ENCODE assay signal across 8 cellular contexts in the genomic region with DNA sequence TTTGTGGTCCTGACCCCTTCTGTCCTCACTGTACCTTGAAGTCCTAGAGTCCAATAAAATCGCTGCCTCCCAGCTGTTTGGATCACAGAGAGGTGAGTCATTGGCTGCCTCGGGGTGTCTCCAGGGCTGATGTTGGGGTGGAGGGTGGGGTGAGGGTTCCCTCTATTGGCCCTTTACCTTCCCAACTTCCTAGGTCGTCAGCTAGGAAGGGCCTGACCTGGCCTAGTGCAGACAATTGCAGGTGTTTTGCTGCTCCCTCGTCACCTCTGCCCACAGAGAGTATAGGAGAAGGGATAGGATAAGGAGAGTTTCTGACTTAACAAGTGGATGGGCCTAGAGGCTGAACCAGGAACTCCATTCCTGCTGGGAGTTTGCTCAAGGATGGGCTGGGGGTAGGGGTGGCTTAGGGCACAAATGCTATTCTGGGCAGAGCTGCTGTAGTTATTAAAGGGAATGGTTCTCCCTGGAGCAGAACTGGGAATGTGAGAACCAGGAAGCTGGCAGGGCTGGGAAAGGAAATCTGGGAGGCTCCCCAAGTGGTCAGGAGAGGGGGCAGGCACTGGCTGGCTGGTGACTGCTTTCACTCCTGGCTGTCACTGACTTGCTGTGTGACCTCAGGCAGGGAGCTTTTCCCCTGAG. TPM values are rescaled to one million over a fixed set of nuclear protein-coding genes. Genes with fewer than 3 reads are reported as not detected.
A peak's percentile ranks its signal among the peaks of the same experiment; 100 is the strongest.
DNase-seq lines count a peak whose midpoint lies in the region; ATAC-seq and TF ChIP-seq lines count a peak whose summit lies in the region.

No MANE protein-coding gene starts in this region.

- ATAC-seq in GM23338: peak; percentile 3
- ATAC-seq in WTC11: no peak
- no peak for ATAC-seq in GM21723 (IDR thresholded peaks at IDR 0.05; ENCODE audit: unreplicated experiment)
- ATAC-seq in GM19397 (IDR thresholded peaks at IDR 0.05; ENCODE audit: unreplicated experiment): no peak

- DNase-seq in BJ (ENCODE audit: low read depth) (no peak), GM23338 (ENCODE audit: low spot score) (peak; percentile 52), WTC11 (ENCODE audit: low spot score) (peak; percentile 30), foreskin melanocyte (peak; percentile 12), pons (ENCODE audit: low spot score) (peak; percentile 48), NCI-H2081 (lab: John Stamatoyannopoulos, UW) (no peak)

- POLR2A ChIA-PET in BJ (lab: Charles Lee) (interaction anchor here (0.6 kb wide), 1 partner anchor 22 kb away, joined by 10 read pairs; no protein-coding TSS in a partner anchor), WTC11 (lab: Charles Lee) (interaction anchor here (1.4 kb wide), 1 partner anchor 147 kb away, joined by 4 read pairs; a partner anchor contains a TSS)

- no peaks in the 10 kb centered on the region for H3K36me3 Mint-ChIP-seq in GM23338 (ENCODE audit: low read depth)
- no peaks in the 10 kb centered on the region for H3K36me3 Mint-ChIP-seq in WTC11

- H3K9me2 ChIP-seq in GM23338 (ENCODE audit: insufficient read depth): no peaks in the 10 kb centered on the region

- H3K27ac Mint-ChIP-seq in GM23338 (no peak overlapping the region), WTC11 (peak overlapping the region; percentile 87; the same call in 1 of the 2 replicates)

- peaks cover 14% of the 10 kb centered on the region; the same call in 1 of the 2 replicates for H3K4me1 ChIP-seq in GM23338 (ENCODE audit: insufficient read depth)

- no peak overlapping the region; the same call in 1 of the 2 replicates for H3K27ac ChIP-seq in GM23338 (ENCODE audit: low read depth)

- peak overlapping the region; percentile 99; the same call in 1 of the 2 replicates for H2AFZ ChIP-seq in GM23338

- peaks cover 20% of the 10 kb centered on the region; the same call in 1 of the 2 replicates for H3F3A ChIP-seq in GM23338 (replicated peaks; ENCODE audit: low read depth)

- H3K4me3 Mint-ChIP-seq in GM23338 (peak overlapping the region; percentile 87; the same call in 2 of the 3 replicates), WTC11 (peak overlapping the region; percentile 83)

- no peaks in the 10 kb centered on the region for H3K79me2 ChIP-seq in GM23338 (replicated peaks; ENCODE audit: insufficient read depth)

- H3K4me3 ChIP-seq in BJ (ENCODE audit: low read depth, low read length): no peak overlapping the region
- peak overlapping the region; percentile 97 for H3K4me3 ChIP-seq in GM23338

- no peaks in the 10 kb centered on the region for H3K27me3 ChIP-seq in BJ (ENCODE audit: control insufficient read depth, insufficient read depth, low read length)
- H3K27me3 ChIP-seq in GM23338 (ENCODE audit: insufficient read depth): peaks cover 27% of the 10 kb centered on the region

- H3K36me3 ChIP-seq in BJ (ENCODE audit: control insufficient read depth, insufficient read depth, low read length) (no peaks in the 10 kb centered on the region; the same call in 1 of the 2 replicates), GM23338 (ENCODE audit: insufficient read depth) (no peaks in the 10 kb centered on the region)

- CTCF ChIA-PET in BJ (lab: Yijun Ruan, JAX): interaction anchor here (0.7 to 3.4 kb wide), 7 partner anchors 61 to 393 kb away, joined by 3 to 14 read pairs (median 5); no protein-coding TSS in a partner anchor
- CTCF ChIA-PET in WTC11 (lab: Charles Lee): interaction anchor here (0.8 to 7.0 kb wide), 8 partner anchors 64 to 263 kb away, joined by 3 to 50 read pairs (median 3); no protein-coding TSS in a partner anchor

- H3K9me3 Mint-ChIP-seq in GM23338 (no peaks in the 10 kb centered on the region), WTC11 (no peaks in the 10 kb centered on the region)

- TF ChIP-seq CTCF in BJ (IDR thresholded peaks at IDR 0.05; ENCODE audit: insufficient read depth, low read depth, low read length) (0 out of 2 replicates have a peak, but pooled peaks have one; percentile 16), GM23338 (conservative IDR thresholded peaks at IDR 0.05; ENCODE audit: low read depth in 2 of 2) (peak; percentile 21 to 50; a peak in 3 of 4 replicates), WTC11 (IDR thresholded peaks at IDR 0.05) (no peak)

- H3K4me2 ChIP-seq in GM23338: peak overlapping the region; percentile 92

- H4K20me1 ChIP-seq in GM23338 (replicated peaks; ENCODE audit: insufficient read depth): 0 out of 2 replicates have a peak, but pooled peaks cover 4% of the 10 kb centered on the region

- H3K27me3 Mint-ChIP-seq in GM23338 (ENCODE audit: insufficient read depth, low read depth, poor library complexity): peaks cover 52% of the 10 kb centered on the region
- peaks cover 55% of the 10 kb centered on the region for H3K27me3 Mint-ChIP-seq in WTC11 (ENCODE audit: low read depth)

- H3K4me1 Mint-ChIP-seq in GM23338 (peaks cover 15% of the 10 kb centered on the region), WTC11 (peaks cover 21% of the 10 kb centered on the region)

TF ChIP-seq in GM23338, 12 proteins besides CTCF, POLR2A, EP300 and RAD21 (continues in another document):
- TF ChIP-seq NANOG (IDR thresholded peaks at IDR 0.05; ENCODE audit: borderline replicate concordance) (no peak), ZNF114 (CRISPR knock-in tag; IDR thresholded peaks at IDR 0.05) (no peak), EZH2 (IDR thresholded peaks at IDR 0.05; ENCODE audit: low read depth, unreplicated experiment) (no peak)

TF ChIP-seq in WTC11, 78 proteins besides CTCF, POLR2A, EP300 and RAD21 (continues in another document):
- TF ChIP-seq ZNF121 (CRISPR knock-in tag; IDR thresholded peaks at IDR 0.05) (no peak), SP1 (CRISPR knock-in tag; conservative IDR thresholded peaks at IDR 0.05) (no peak), NFATC4 (CRISPR knock-in tag; IDR thresholded peaks at IDR 0.05) (no peak), ETV6 (CRISPR knock-in tag; IDR thresholded peaks at IDR 0.05) (no peak), GABPB1 (CRISPR knock-in tag; IDR thresholded peaks at IDR 0.05) (no peak), NR3C1 (CRISPR knock-in tag; conservative IDR thresholded peaks at IDR 0.05; ENCODE audit: low read depth) (no peak)
- TF ChIP-seq, protein P1, sequence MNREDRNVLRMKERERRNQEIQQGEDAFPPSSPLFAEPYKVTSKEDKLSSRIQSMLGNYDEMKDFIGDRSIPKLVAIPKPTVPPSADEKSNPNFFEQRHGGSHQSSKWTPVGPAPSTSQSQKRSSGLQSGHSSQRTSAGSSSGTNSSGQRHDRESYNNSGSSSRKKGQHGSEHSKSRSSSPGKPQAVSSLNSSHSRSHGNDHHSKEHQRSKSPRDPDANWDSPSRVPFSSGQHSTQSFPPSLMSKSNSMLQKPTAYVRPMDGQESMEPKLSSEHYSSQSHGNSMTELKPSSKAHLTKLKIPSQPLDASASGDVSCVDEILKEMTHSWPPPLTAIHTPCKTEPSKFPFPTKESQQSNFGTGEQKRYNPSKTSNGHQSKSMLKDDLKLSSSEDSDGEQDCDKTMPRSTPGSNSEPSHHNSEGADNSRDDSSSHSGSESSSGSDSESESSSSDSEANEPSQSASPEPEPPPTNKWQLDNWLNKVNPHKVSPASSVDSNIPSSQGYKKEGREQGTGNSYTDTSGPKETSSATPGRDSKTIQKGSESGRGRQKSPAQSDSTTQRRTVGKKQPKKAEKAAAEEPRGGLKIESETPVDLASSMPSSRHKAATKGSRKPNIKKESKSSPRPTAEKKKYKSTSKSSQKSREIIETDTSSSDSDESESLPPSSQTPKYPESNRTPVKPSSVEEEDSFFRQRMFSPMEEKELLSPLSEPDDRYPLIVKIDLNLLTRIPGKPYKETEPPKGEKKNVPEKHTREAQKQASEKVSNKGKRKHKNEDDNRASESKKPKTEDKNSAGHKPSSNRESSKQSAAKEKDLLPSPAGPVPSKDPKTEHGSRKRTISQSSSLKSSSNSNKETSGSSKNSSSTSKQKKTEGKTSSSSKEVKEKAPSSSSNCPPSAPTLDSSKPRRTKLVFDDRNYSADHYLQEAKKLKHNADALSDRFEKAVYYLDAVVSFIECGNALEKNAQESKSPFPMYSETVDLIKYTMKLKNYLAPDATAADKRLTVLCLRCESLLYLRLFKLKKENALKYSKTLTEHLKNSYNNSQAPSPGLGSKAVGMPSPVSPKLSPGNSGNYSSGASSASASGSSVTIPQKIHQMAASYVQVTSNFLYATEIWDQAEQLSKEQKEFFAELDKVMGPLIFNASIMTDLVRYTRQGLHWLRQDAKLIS (CRISPR knock-in tag; IDR thresholded peaks at IDR 0.05; ENCODE audit: borderline replicate concordance): no peak
- TF ChIP-seq, protein P2, sequence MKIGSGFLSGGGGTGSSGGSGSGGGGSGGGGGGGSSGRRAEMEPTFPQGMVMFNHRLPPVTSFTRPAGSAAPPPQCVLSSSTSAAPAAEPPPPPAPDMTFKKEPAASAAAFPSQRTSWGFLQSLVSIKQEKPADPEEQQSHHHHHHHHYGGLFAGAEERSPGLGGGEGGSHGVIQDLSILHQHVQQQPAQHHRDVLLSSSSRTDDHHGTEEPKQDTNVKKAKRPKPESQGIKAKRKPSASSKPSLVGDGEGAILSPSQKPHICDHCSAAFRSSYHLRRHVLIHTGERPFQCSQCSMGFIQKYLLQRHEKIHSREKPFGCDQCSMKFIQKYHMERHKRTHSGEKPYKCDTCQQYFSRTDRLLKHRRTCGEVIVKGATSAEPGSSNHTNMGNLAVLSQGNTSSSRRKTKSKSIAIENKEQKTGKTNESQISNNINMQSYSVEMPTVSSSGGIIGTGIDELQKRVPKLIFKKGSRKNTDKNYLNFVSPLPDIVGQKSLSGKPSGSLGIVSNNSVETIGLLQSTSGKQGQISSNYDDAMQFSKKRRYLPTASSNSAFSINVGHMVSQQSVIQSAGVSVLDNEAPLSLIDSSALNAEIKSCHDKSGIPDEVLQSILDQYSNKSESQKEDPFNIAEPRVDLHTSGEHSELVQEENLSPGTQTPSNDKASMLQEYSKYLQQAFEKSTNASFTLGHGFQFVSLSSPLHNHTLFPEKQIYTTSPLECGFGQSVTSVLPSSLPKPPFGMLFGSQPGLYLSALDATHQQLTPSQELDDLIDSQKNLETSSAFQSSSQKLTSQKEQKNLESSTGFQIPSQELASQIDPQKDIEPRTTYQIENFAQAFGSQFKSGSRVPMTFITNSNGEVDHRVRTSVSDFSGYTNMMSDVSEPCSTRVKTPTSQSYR (CRISPR knock-in tag; IDR thresholded peaks at IDR 0.05): no peak

RNA-seq across cellular contexts. Expression of a gene that starts 1.4 kb away (rescaled TPM):
- 4.6 and 5.1 TPM in 2 replicates for polyA plus RNA-seq in BJ (2011; rRNA removed)
- polyA minus RNA-seq in BJ (2011; rRNA and poly(A)+ RNA removed): 6.4 and 11.2 TPM in 2 replicates
- 3.3 and 3.8 TPM in 2 replicates for total RNA-seq in GM23338 (2014; rRNA removed; shearing (Covaris generic))
- 2.4 and 2.7 TPM in 2 replicates for polyA plus RNA-seq in GM23338 (2016; fragmentation: Nextera tagmentation; extraction: Ambion mirVana)
- 3.8 to 4.3 TPM (median 4.1 TPM) in 3 replicates for total RNA-seq in WTC11 (2021)

RNA-seq across cellular contexts. Expression of a gene that starts 28.6 kb away (rescaled TPM):
- polyA plus RNA-seq in BJ (2011; rRNA removed) (35.2 and 45.3 TPM in 2 replicates), GM23338 (2016; fragmentation: Nextera tagmentation; extraction: Ambion mirVana) (22.4 and 24.3 TPM in 2 replicates)
- polyA minus RNA-seq in BJ (2011; rRNA and poly(A)+ RNA removed): 17.4 and 27.3 TPM in 2 replicates
- 28.9 and 31.3 TPM in 2 replicates for total RNA-seq in GM23338 (2014; rRNA removed; shearing (Covaris generic))
- total RNA-seq in WTC11 (2021): 24.8 to 31.7 TPM (median 28.7 TPM) in 3 replicates

Comparison
In these comparisons a context has a peak if more than half of its experiments do, and no peak if none do; other contexts are left out.
1. DNase-seq: peak in GM23338 (single experiment), WTC11 (single experiment), foreskin melanocyte (single experiment) and pons (single experiment); none in BJ (single experiment) and NCI-H2081 (0 of 2).